In the genomic region with DNA sequence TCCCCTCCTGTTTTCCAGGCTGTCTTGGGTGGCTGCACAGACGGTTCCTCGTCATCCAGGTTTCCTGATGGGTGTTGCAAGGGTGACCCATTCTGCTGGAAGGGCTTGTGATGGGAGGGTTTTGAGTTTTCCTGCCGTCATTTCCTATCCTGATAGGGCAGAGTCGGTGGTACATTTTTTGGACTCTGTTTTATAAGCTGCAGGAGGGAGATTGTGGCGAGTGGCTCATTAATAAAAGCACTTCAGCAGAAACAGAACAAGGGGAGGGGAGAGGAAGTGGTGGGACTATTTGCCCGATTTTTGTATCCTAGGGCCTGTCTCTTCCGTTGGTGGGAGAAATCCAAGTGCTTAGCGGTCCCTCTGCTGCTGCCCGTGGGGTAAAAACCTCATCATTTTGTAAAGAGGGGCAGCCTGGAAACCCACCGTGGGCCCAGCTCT, we compare ENCODE assay signal across 13 cellular contexts. TPM values are rescaled to one million over a fixed set of nuclear protein-coding genes. Genes with fewer than 3 reads are reported as not detected.
DNase-seq lines count a peak whose midpoint lies in the region; ATAC-seq and TF ChIP-seq lines count a peak whose summit lies in the region.
"Had no signal": no experiment of that assay in that cellular context is flagged by ENCODE, and none has a peak within 500 bp of the region (broad histone marks: within the 10 kb centered on the region; RNA-seq: fewer than 3 reads in every experiment).

No MANE protein-coding gene starts in this region.

- intact Hi-C loops in esophagus squamous epithelium (cut with DNase I), result no loop called here

- DNase-seq in AG09309 (ENCODE audit: low read depth) (peak; percentile 76), SJSA1 (ENCODE audit: low read depth in 1 of 2, low spot score in 2 of 2) (no peak), esophagus squamous epithelium (lab: John Stamatoyannopoulos, UW) (no peak), nephron progenitor cell (no peak), cerebellar cortex (ENCODE audit: low spot score) (no peak), NCI-H446 treated with DMSO at 0.1 percent for 48 hours (lab: John Stamatoyannopoulos, UW) (no peak), NCI-H128 (lab: John Stamatoyannopoulos, UW; ENCODE audit: unreplicated experiment) (no peak)
- DNase-seq: activated CD4-positive, alpha-beta T cell treated with anti-CD3 and anti-CD28 coated beads, Interleukin-2, amount 50 U/mL, for 48 hours; activated naive CD8-positive, alpha-beta T cell treated with anti-CD3 and anti-CD28 coated beads, Interleukin-2, amount 50 U/mL, for 24 hours; CD4-positive, CD25-positive, alpha-beta regulatory T cell; NCI-H2107; RPMI8226 had no signal

- peak overlapping the region; percentile 96 for H3K27ac Mint-ChIP-seq in nephron progenitor cell
- H3K27ac Mint-ChIP-seq: activated naive CD8-positive, alpha-beta T cell treated with anti-CD3 and anti-CD28 coated beads, Interleukin-2, amount 50 U/mL, for 24 hours; CD4-positive, CD25-positive, alpha-beta regulatory T cell had no signal

- H3K27me3 ChIP-seq in SJSA1 (replicated peaks) (no peaks in the 10 kb centered on the region), esophagus squamous epithelium (peaks cover 0 to 3% (median 0%) of the 10 kb centered on the region in 4 donors)

- peak overlapping the region; percentile 30 for H3K4me3 Mint-ChIP-seq in nephron progenitor cell
- H3K4me3 Mint-ChIP-seq: activated naive CD8-positive, alpha-beta T cell treated with anti-CD3 and anti-CD28 coated beads, Interleukin-2, amount 50 U/mL, for 24 hours; CD4-positive, CD25-positive, alpha-beta regulatory T cell had no signal

- 51 to 62% methylated on average over 9 to 10 of the region's 10 CpGs for WGBS in esophagus squamous epithelium, 2 donors

- H3K9me3 ChIP-seq in SJSA1 (replicated peaks) (no peaks in the 10 kb centered on the region), esophagus squamous epithelium (no peaks in the 10 kb centered on the region)

- peaks cover 16% of the 10 kb centered on the region for H3K4me1 ChIP-seq in SJSA1 (replicated peaks)
- H3K4me1 ChIP-seq in esophagus squamous epithelium, result peaks cover 8 to 57% (median 43%) of the 10 kb centered on the region in 3 donors

- no peak for TF ChIP-seq POLR2A in esophagus squamous epithelium (IDR thresholded peaks at IDR 0.05)

- H3K27me3 Mint-ChIP-seq in nephron progenitor cell (ENCODE audit: low read depth, poor library complexity), result peaks cover 6% of the 10 kb centered on the region

- H3K36me3 ChIP-seq in SJSA1 (no peaks in the 10 kb centered on the region), esophagus squamous epithelium (peaks cover 0 to 9% (median 0%) of the 10 kb centered on the region in 3 donors)

- ATAC-seq in HG03159 (IDR thresholded peaks at IDR 0.05; ENCODE audit: unreplicated experiment), result no peak
- ATAC-seq: activated naive CD8-positive, alpha-beta T cell treated with anti-CD3 and anti-CD28 coated beads, Interleukin-2, amount 50 U/mL, for 24 hours had no signal

- H3K4me3 ChIP-seq in AG09309 (ENCODE audit: control insufficient read depth, low read depth, low read length) (no peak overlapping the region), SJSA1 (no peak overlapping the region), esophagus squamous epithelium (no peak overlapping the region)

- TF ChIP-seq CTCF in AG09309 (IDR thresholded peaks at IDR 0.05; ENCODE audit: control insufficient read depth, insufficient read depth, low read depth, low read length, missing control alignments) (no peak), esophagus squamous epithelium (IDR thresholded peaks at IDR 0.05) (no peak), nephron progenitor cell (IDR thresholded peaks at IDR 0.05) (no peak)

- no peaks in the 10 kb centered on the region for H3K9me3 Mint-ChIP-seq in nephron progenitor cell
- H3K9me3 Mint-ChIP-seq: activated naive CD8-positive, alpha-beta T cell treated with anti-CD3 and anti-CD28 coated beads, Interleukin-2, amount 50 U/mL, for 24 hours; CD4-positive, CD25-positive, alpha-beta regulatory T cell had no signal

- H3K27ac ChIP-seq in SJSA1 (peak overlapping the region; percentile 19; the same call in 1 of the 2 replicates), esophagus squamous epithelium (peak overlapping the region in 3 of 4 donors; percentile 23 to 74 (median 72))

- H3K4me1 Mint-ChIP-seq in nephron progenitor cell, result peaks cover 80% of the 10 kb centered on the region

- H3K36me3 Mint-ChIP-seq in nephron progenitor cell (ENCODE audit: low read depth), result peaks cover 4% of the 10 kb centered on the region
- H3K36me3 Mint-ChIP-seq: CD4-positive, CD25-positive, alpha-beta regulatory T cell had no signal

RNA-seq across cellular contexts. Expression of gene TSPAN9, which starts 40.0 kb away (rescaled TPM):
- total RNA-seq in SJSA1 (2014; rRNA removed; shearing (Covaris generic)), result 21.5 and 23.0 TPM in 2 replicates
- total RNA-seq in esophagus squamous epithelium, result 10 to 100 TPM; 10.6 to 23.7 (median 17.6) TPM
